Comparison of ENCODE assay signal across 8 cellular contexts in the genomic region with DNA sequence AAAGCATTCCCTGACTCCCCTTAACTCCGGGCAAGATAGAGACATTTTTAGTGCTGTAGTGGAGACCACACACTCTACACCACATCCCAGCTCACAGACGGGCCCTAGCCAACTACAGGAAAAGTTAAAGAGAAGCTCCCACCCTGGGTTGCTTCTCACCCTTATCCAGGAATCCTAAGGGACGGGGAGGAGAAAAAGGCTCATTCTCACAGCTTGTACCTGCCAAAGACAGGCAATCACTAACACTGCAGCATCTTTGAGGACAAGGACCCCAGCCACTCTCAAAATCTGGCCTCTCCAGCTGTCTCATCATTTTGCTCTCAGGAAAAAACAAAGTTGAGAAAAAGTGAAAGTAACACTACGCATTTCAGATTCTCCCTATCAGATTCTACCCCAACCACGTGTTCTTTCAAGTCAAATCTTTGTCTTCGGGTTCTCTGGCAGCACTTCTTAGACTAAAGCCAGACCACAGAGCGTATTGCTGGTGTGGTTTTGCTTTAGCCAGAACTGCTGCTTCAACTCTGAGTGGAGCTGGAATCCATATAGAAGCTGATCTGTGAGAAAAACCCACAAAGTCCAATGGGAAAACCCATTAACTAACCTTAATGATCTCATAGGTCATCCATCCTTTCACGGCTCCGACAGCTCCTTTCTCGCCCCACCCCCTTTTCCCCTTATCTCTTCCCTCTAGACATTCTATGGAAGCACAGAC.
DNase-seq lines count a peak whose midpoint lies in the region; TF ChIP-seq lines count a peak whose summit lies in the region.

No MANE protein-coding gene starts in this region.

- H3K4me3 ChIP-seq in MG63 (peak overlapping the region; percentile 41), ascending aorta (peak overlapping the region; percentile 38 to 59), mesendoderm (ENCODE audit: low read length) (no peak overlapping the region), vagina (peak overlapping the region; percentile 18 to 29)

- H2AK5ac ChIP-seq in mesendoderm (ENCODE audit: low read length) = no peak overlapping the region

- H3K9me3 ChIP-seq in MG63 (no peaks in the 10 kb centered on the region), ascending aorta (no peaks in the 10 kb centered on the region), vagina (no peaks in the 10 kb centered on the region)

- intact Hi-C loops in ascending aorta (cut with DNase I) = loop anchor here (2.0 to 5.0 kb wide), 3 partner anchors 36 to 289 kb away; no protein-coding TSS in a partner anchor
- intact Hi-C loops in vagina (cut with DNase I) = no loop called here

- no peak for TF ChIP-seq POLR2A in vagina (IDR thresholded peaks at IDR 0.05)

- no peak overlapping the region for H2BK5ac ChIP-seq in mesendoderm (ENCODE audit: low read length)

- DNase-seq in CD1c-positive myeloid dendritic cell (ENCODE audit: extremely low spot score) (peak; percentile 53), GM20000 (ENCODE audit: low spot score) (peak; percentile 14), MG63 (peak; percentile 57), ascending aorta (ENCODE audit: low spot score in 2 of 2) (no peak), mesendoderm (peak; percentile 72), vagina (ENCODE audit: extremely low spot score in 2 of 2) (no peak), UCSD-AML1 (lab: John Stamatoyannopoulos, UW; ENCODE audit: unreplicated experiment) (no peak), anterior cingulate cortex (lab: John Stamatoyannopoulos, UW) (no peak)

- H2BK120ac ChIP-seq in mesendoderm (ENCODE audit: low read depth, low read length) = no peak overlapping the region

- H3K36me3 ChIP-seq in MG63 (no peaks in the 10 kb centered on the region; the same call in none of the 2 replicates), ascending aorta (no peaks in the 10 kb centered on the region), mesendoderm (ENCODE audit: control insufficient read depth, insufficient read depth, low read length) (no peaks in the 10 kb centered on the region), vagina (no peaks in the 10 kb centered on the region)

- H3K9ac ChIP-seq in mesendoderm (ENCODE audit: low read length) = no peak overlapping the region

- H2BK15ac ChIP-seq in mesendoderm (replicated peaks; ENCODE audit: low read depth) = no peak overlapping the region

- no peak overlapping the region for H3K4ac ChIP-seq in mesendoderm (ENCODE audit: low read depth, low read length)

- H3K4me1 ChIP-seq in ascending aorta (no peaks in the 10 kb centered on the region), mesendoderm (ENCODE audit: control insufficient read depth, low read depth, low read length) (no peaks in the 10 kb centered on the region), vagina (peaks cover 10% of the 10 kb centered on the region)

- TF ChIP-seq CTCF in GM20000 (IDR thresholded peaks at IDR 0.05; ENCODE audit: extremely low read depth, missing control alignments) (no peak), ascending aorta (IDR thresholded peaks at IDR 0.05) (no peak), vagina (IDR thresholded peaks at IDR 0.05) (no peak)

- H3K27me3 ChIP-seq in MG63 (no peaks in the 10 kb centered on the region), ascending aorta (no peaks in the 10 kb centered on the region), mesendoderm (ENCODE audit: insufficient read depth, low read length, poor library complexity) (no peaks in the 10 kb centered on the region), vagina (no peaks in the 10 kb centered on the region)

- no peak overlapping the region for H3K4me2 ChIP-seq in mesendoderm (ENCODE audit: low read length)

- no CpG with 5 or more reads among the region's 10 CpGs for whole genome bisulfite sequencing in mesendoderm (ENCODE audit: extremely low coverage, insufficient coverage, low lambda C conversion rate)

- H4K8ac ChIP-seq in mesendoderm (ENCODE audit: low read depth, low read length) = no peak overlapping the region

- peak overlapping the region; percentile 62 to 67 for H3K27ac ChIP-seq in ascending aorta
- no peak overlapping the region for H3K27ac ChIP-seq in mesendoderm (ENCODE audit: low read depth, low read length)
- peak overlapping the region; percentile 79 for H3K27ac ChIP-seq in vagina

- H4K5ac ChIP-seq in mesendoderm (ENCODE audit: low read length) = no peak overlapping the region

- H3K79me2 ChIP-seq in mesendoderm (ENCODE audit: control insufficient read depth, insufficient read depth, low read length) = peaks cover 42% of the 10 kb centered on the region

- no peaks in the 10 kb centered on the region for H3K79me1 ChIP-seq in mesendoderm (ENCODE audit: low read length)

- H3K23ac ChIP-seq in mesendoderm (ENCODE audit: low read length) = no peak overlapping the region

- no peak overlapping the region for H3K18ac ChIP-seq in mesendoderm (ENCODE audit: low read length)

- no peak overlapping the region for H3K56ac ChIP-seq in mesendoderm (ENCODE audit: low read length)

Comparison
In these comparisons a context has a peak if more than half of its experiments do, and no peak if none do; other contexts are left out.
1. DNase-seq: peak in CD1c-positive myeloid dendritic cell (single experiment), GM20000 (single experiment), MG63 (single experiment) and mesendoderm (single experiment); none in ascending aorta (0 of 2), vagina (0 of 2), UCSD-AML1 (single experiment) and anterior cingulate cortex (0 of 58).